In genomic region chr11:128549256-128549944, GRCh38 we compare ENCODE assay signal across 8 cellular contexts. TPM values are rescaled to one million over a fixed set of nuclear protein-coding genes. Genes with fewer than 3 reads are reported as not detected.
DNase-seq lines count a peak whose midpoint lies in the region; ATAC-seq and TF ChIP-seq lines count a peak whose summit lies in the region.

No MANE protein-coding gene starts in this region.

- peaks cover 0 to 62% (median 9%) of the 10 kb centered on the region in 3 donors for H3K4me1 ChIP-seq in gastroesophageal sphincter

- intact Hi-C loops in CD14-positive monocyte (cut with micrococcal nuclease), result no loop called here

- H3K9me3 Mint-ChIP-seq in CD14-positive monocyte, result peaks cover 0 to 1% (median 0%) of the 10 kb centered on the region in 7 donors
- H3K9me3 Mint-ChIP-seq in activated T-cell treated with anti-CD3 and anti-CD28 coated beads, Interleukin-2, amount 50 U/mL, for 72 hours, result no peaks in the 10 kb centered on the region
- no peaks in the 10 kb centered on the region for H3K9me3 Mint-ChIP-seq in osteocyte (ENCODE audit: unreplicated experiment)

- H3K4me3 ChIP-seq in gastroesophageal sphincter, result peak overlapping the region; percentile 57 to 59

- H3K27me3 ChIP-seq in gastroesophageal sphincter, result no peaks in the 10 kb centered on the region

- H3K36me3 ChIP-seq in gastroesophageal sphincter, result no peaks in the 10 kb centered on the region

- peak overlapping the region; percentile 75 to 89 for H3K4me3 Mint-ChIP-seq in CD14-positive monocyte
- H3K4me3 Mint-ChIP-seq in activated T-cell treated with anti-CD3 and anti-CD28 coated beads, Interleukin-2, amount 50 U/mL, for 72 hours, result peak overlapping the region; percentile 75 to 91
- peak overlapping the region; percentile 70 for H3K4me3 Mint-ChIP-seq in osteocyte (ENCODE audit: unreplicated experiment)

- H3K27ac Mint-ChIP-seq in CD14-positive monocyte (peak overlapping the region in 4 of 7 donors; percentile 23 to 80 (median 60)), osteocyte (ENCODE audit: unreplicated experiment) (peak overlapping the region; percentile 23)
- H3K27ac Mint-ChIP-seq in activated T-cell treated with anti-CD3 and anti-CD28 coated beads, Interleukin-2, amount 50 U/mL, for 72 hours, result peak overlapping the region; percentile 69

- no peak for TF ChIP-seq EP300 in gastroesophageal sphincter (IDR thresholded peaks at IDR 0.05)

- no peaks in the 10 kb centered on the region for H3K9me3 ChIP-seq in gastroesophageal sphincter

- H3K27ac ChIP-seq in gastroesophageal sphincter, result peak overlapping the region; percentile 30 to 85 (median 81)

- WGBS in gastroesophageal sphincter (ENCODE audit: low coverage in 1 of 2), 2 donors, result 48% methylated on average over 4 of the region's 37 CpGs; no CpG with 5 or more reads in 1 of the 2 donors

- DNase-seq in CD14-positive monocyte (ENCODE audit: low spot score) (no peak), osteocyte (ENCODE audit: extremely low spot score, unreplicated experiment) (no peak), amniotic stem cell (lab: John Stamatoyannopoulos, UW) (no peak), HPDE6-E6E7 (ENCODE audit: extremely low spot score) (no peak), NCI-H69 (lab: John Stamatoyannopoulos, UW) (no peak)
- no peak for DNase-seq in activated T-cell treated with anti-CD3 and anti-CD28 coated beads, Interleukin-2, amount 50 U/mL, for 72 hours

- peaks cover 65% of the 10 kb centered on the region for H3K4me1 Mint-ChIP-seq in CD14-positive monocyte
- peaks cover 97% of the 10 kb centered on the region for H3K4me1 Mint-ChIP-seq in activated T-cell treated with anti-CD3 and anti-CD28 coated beads, Interleukin-2, amount 50 U/mL, for 72 hours (ENCODE audit: low read depth)
- H3K4me1 Mint-ChIP-seq in osteocyte (ENCODE audit: unreplicated experiment), result peaks cover 36% of the 10 kb centered on the region

- TF ChIP-seq CTCF in CD14-positive monocyte (IDR thresholded peaks at IDR 0.05), result no peak
- peak in 1 of 4 experiments; percentile 1 for TF ChIP-seq CTCF in gastroesophageal sphincter (IDR thresholded peaks at IDR 0.05)
- TF ChIP-seq CTCF in osteocyte (IDR thresholded peaks at IDR 0.05), result no peak

- H3K27me3 Mint-ChIP-seq in CD14-positive monocyte (ENCODE audit: low read depth in 3 of 3) (peaks cover 13 to 38% (median 36%) of the 10 kb centered on the region in 3 donors), osteocyte (ENCODE audit: unreplicated experiment) (no peaks in the 10 kb centered on the region)
- no peaks in the 10 kb centered on the region for H3K27me3 Mint-ChIP-seq in activated T-cell treated with anti-CD3 and anti-CD28 coated beads, Interleukin-2, amount 50 U/mL, for 72 hours (ENCODE audit: low read depth)

- TF ChIP-seq POLR2A in gastroesophageal sphincter (IDR thresholded peaks at IDR 0.05), result no peak

- no peak for ATAC-seq in activated T-cell treated with anti-CD3 and anti-CD28 coated beads, Interleukin-2, amount 50 U/mL, for 72 hours (replicated peaks in 1 of 2)
- ATAC-seq in gastroesophageal sphincter, result peak; percentile 37
- ATAC-seq in GM21367 (IDR thresholded peaks at IDR 0.05; ENCODE audit: unreplicated experiment), result no peak

- peaks cover 0 to 7% of the 10 kb centered on the region in 2 donors for H3K36me3 Mint-ChIP-seq in CD14-positive monocyte
- H3K36me3 Mint-ChIP-seq in activated T-cell treated with anti-CD3 and anti-CD28 coated beads, Interleukin-2, amount 50 U/mL, for 72 hours (ENCODE audit: insufficient read depth in 2 of 2), result no peaks in the 10 kb centered on the region
- no peaks in the 10 kb centered on the region for H3K36me3 Mint-ChIP-seq in osteocyte (ENCODE audit: unreplicated experiment)

RNA-seq across cellular contexts. Expression of gene ETS1, which starts 38.0 kb away (rescaled TPM):
- 1 to 10 TPM; 1.6 TPM for polyA plus RNA-seq in CD14-positive monocyte
- total RNA-seq in activated T-cell treated with anti-CD3 and anti-CD28 coated beads, Interleukin-2, amount 50 U/mL, for 72 hours, result 100 to 1,000 TPM; 713 to 736 TPM
- total RNA-seq in gastroesophageal sphincter (10 to 100 TPM; 32.2 to 65.2 (median 51.0) TPM), osteocyte (75.6 and 77.9 TPM in 2 replicates)
